ENCODE assay signal across 19 cellular contexts in the genomic region with DNA sequence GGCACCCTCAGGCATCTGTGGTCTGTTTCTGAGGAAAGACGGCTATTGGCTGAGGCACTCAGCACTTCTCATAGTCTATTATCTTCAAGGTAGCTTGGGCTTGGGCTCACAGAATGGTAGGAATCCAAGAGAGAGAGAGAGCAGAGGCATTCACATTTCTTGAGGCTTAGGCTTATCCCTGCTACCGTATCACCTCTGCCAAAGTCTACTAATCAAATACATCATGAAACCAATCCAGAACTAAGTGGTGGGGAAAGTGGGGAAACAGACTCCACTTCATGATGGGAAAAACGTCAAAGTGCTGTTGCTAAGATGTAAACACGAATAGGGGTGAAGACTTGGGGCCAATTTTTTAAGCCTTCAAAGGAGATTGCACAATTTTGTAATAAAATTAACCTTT.
DNase-seq lines count a peak whose midpoint lies in the region; ATAC-seq, FAIRE-seq and TF ChIP-seq lines count a peak whose summit lies in the region.
"Had no signal": no experiment of that assay in that cellular context is flagged by ENCODE, and none has a peak within 500 bp of the region (broad histone marks: within the 10 kb centered on the region; RNA-seq: fewer than 3 reads in every experiment).

No MANE protein-coding gene starts in this region.

- H2BK5ac ChIP-seq in H1 (ENCODE audit: low read depth, low read length) = no peak overlapping the region
- no peak overlapping the region for H2BK5ac ChIP-seq in mesendoderm (ENCODE audit: low read length)

- no peak overlapping the region for H2BK20ac ChIP-seq in H1 (ENCODE audit: low read length)

- no peak for TF ChIP-seq POLR2A in H1 (IDR thresholded peaks at IDR 0.05; ENCODE audit: control extremely low read depth in 1 of 2, low read depth in 2 of 2, low read length in 2 of 2)

- H3K23ac ChIP-seq in H1 (ENCODE audit: insufficient read length) (no peak overlapping the region), mesendoderm (ENCODE audit: low read length) (no peak overlapping the region)

- no peaks in the 10 kb centered on the region for H3K27me3 ChIP-seq in H1 (replicated peaks in 1 of 4; ENCODE audit: control insufficient read depth in 3 of 4, extremely low read depth in 1 of 4, insufficient read depth in 3 of 4, low read length in 3 of 4)
- no peaks in the 10 kb centered on the region for H3K27me3 ChIP-seq in mesendoderm (ENCODE audit: insufficient read depth, low read length, poor library complexity)
- H3K27me3 ChIP-seq: BLaER1 treated with 17β-estradiol and CSF1 and Interleukin-3, amounts not matched to agents 10 nM and 100 nM had no signal

- intact Hi-C loops in head of caudate nucleus (cut with DNase I) = no loop called here

- H3K27ac ChIP-seq in H1 (ENCODE audit: low read depth, low read length) (no peak overlapping the region), mesendoderm (ENCODE audit: low read depth, low read length) (no peak overlapping the region)
- H3K27ac ChIP-seq: BLaER1 treated with 17β-estradiol and CSF1 and Interleukin-3, amounts not matched to agents 10 nM and 100 nM had no signal

- CTCF ChIA-PET in H1 (lab: Charles Lee; ENCODE audit: partially characterized antibody) = interaction anchor here (2.1 kb wide), 1 partner anchor 416 kb away, joined by 8 read pairs; no protein-coding TSS in a partner anchor

- H4K91ac ChIP-seq in H1 (replicated peaks; ENCODE audit: insufficient read length, low read length) = no peak overlapping the region

- no peak overlapping the region for H2BK12ac ChIP-seq in H1 (ENCODE audit: low read depth, low read length)

- no peak overlapping the region for H3K56ac ChIP-seq in H1 (replicated peaks; ENCODE audit: insufficient read length, low read depth, low read length)
- H3K56ac ChIP-seq in mesendoderm (ENCODE audit: low read length) = no peak overlapping the region

- DNase-seq in ELF-1 (ENCODE audit: low read depth, low spot score) (peak; percentile 25), NCI-H226 (peak; percentile 60), H1 (ENCODE audit: low read depth in 1 of 2, low spot score in 2 of 2) (no peak), mesendoderm (peak; percentile 18), DMS79 treated with DMSO at 0.1 percent for 48 hours (lab: John Stamatoyannopoulos, UW) (no peak), head of caudate nucleus (no peak), NCI-H146 (lab: John Stamatoyannopoulos, UW) (no peak)
- DNase-seq: ACHN; CD4-positive, CD25-positive, alpha-beta regulatory T cell; DMS 273 treated with DMSO at 0.1 percent for 48 hours; GDM1 had no signal

- no peak overlapping the region for H3K18ac ChIP-seq in H1 (ENCODE audit: extremely low read depth, low read length)
- no peak overlapping the region for H3K18ac ChIP-seq in mesendoderm (ENCODE audit: low read length)

- H4K5ac ChIP-seq in H1 (ENCODE audit: insufficient read length, low read depth, low read length) (no peak overlapping the region), mesendoderm (ENCODE audit: low read length) (no peak overlapping the region)

- no peak overlapping the region for H2AK5ac ChIP-seq in H1 (ENCODE audit: low read depth, low read length)
- H2AK5ac ChIP-seq in mesendoderm (ENCODE audit: low read length) = no peak overlapping the region

- H3K79me1 ChIP-seq in H1 (ENCODE audit: low read depth, low read length) (no peaks in the 10 kb centered on the region), mesendoderm (ENCODE audit: low read length) (no peaks in the 10 kb centered on the region)

- H3K4me3 ChIP-seq in H1 (ENCODE audit: extremely low read depth in 1 of 4, insufficient read depth in 2 of 4, low read depth in 3 of 4, low read length in 4 of 4) (no peak overlapping the region), mesendoderm (ENCODE audit: low read length) (no peak overlapping the region)
- H3K4me3 ChIP-seq: BLaER1 treated with 17β-estradiol and CSF1 and Interleukin-3, amounts not matched to agents 10 nM and 100 nM had no signal

- H3K4ac ChIP-seq in H1 (replicated peaks; ENCODE audit: insufficient read length, low read depth, low read length) (no peak overlapping the region), mesendoderm (ENCODE audit: low read depth, low read length) (no peak overlapping the region)

- no peak for ATAC-seq in GM18868 (IDR thresholded peaks at IDR 0.05; ENCODE audit: unreplicated experiment)
- ATAC-seq: HCT116, HepG2 had no signal

- no peaks in the 10 kb centered on the region for H4K20me1 ChIP-seq in H1 (replicated peaks in 1 of 2; ENCODE audit: control insufficient read depth in 1 of 2, insufficient read depth in 2 of 2, low read length in 2 of 2)
- H4K20me1 ChIP-seq: BLaER1 treated with 17β-estradiol and CSF1 and Interleukin-3, amounts not matched to agents 10 nM and 100 nM had no signal

- no peak overlapping the region for H3K9ac ChIP-seq in H1 (replicated peaks in 1 of 4; ENCODE audit: extremely low read depth in 1 of 4, low read depth in 3 of 4, low read length in 3 of 4)
- H3K9ac ChIP-seq in mesendoderm (ENCODE audit: low read length) = no peak overlapping the region
- H3K9ac ChIP-seq: BLaER1 treated with 17β-estradiol and CSF1 and Interleukin-3, amounts not matched to agents 10 nM and 100 nM had no signal

- H3K23me2 ChIP-seq in H1 (ENCODE audit: low read depth, low read length) = no peaks in the 10 kb centered on the region

- no peaks in the 10 kb centered on the region for H3K9me3 ChIP-seq in H1 (ENCODE audit: insufficient read depth in 2 of 2, low read depth in 1 of 2, low read length in 1 of 2)
- H3K9me3 ChIP-seq: BLaER1 treated with 17β-estradiol and CSF1 and Interleukin-3, amounts not matched to agents 10 nM and 100 nM had no signal

- H3K4me1 ChIP-seq in H1 (replicated peaks in 1 of 4; ENCODE audit: control insufficient read depth in 3 of 4, insufficient read depth in 4 of 4, low read length in 3 of 4) = no peaks in the 10 kb centered on the region
- no peaks in the 10 kb centered on the region for H3K4me1 ChIP-seq in mesendoderm (ENCODE audit: control insufficient read depth, low read depth, low read length)

- H4K8ac ChIP-seq in H1 (ENCODE audit: extremely low read depth, insufficient read depth, low read length) (no peak overlapping the region), mesendoderm (ENCODE audit: low read depth, low read length) (no peak overlapping the region)

- H3K14ac ChIP-seq in H1 (ENCODE audit: insufficient read length) = no peak overlapping the region

- no peak for FAIRE-seq in H1 (lab: Jason Lieb, UNC)
- FAIRE-seq: GM12892, GM19239, H54, HepG2, HTR-8/SVneo had no signal

- TF ChIP-seq CTCF in H1 (IDR thresholded peaks at IDR 0.05; ENCODE audit: control extremely low read depth in 1 of 3, insufficient read depth in 1 of 3, low read depth in 1 of 3, low read length in 3 of 3) = no peak

- H3K4me2 ChIP-seq in H1 (ENCODE audit: insufficient read depth in 1 of 2, low read depth in 2 of 2, low read length in 2 of 2) (no peak overlapping the region), mesendoderm (ENCODE audit: low read length) (no peak overlapping the region)
- H3K4me2 ChIP-seq: BLaER1 treated with 17β-estradiol and CSF1 and Interleukin-3, amounts not matched to agents 10 nM and 100 nM had no signal

- POLR2A ChIA-PET in H1 (lab: Charles Lee; ENCODE audit: partially characterized antibody) = no interaction called here

- TF ChIP-seq EP300 in H1 (IDR thresholded peaks at IDR 0.05; ENCODE audit: borderline replicate concordance in 1 of 2, low read depth in 2 of 2, low read length in 2 of 2) = no peak

- no peak for TF ChIP-seq RAD21 in H1 (IDR thresholded peaks at IDR 0.05 in 1 of 2, conservative IDR thresholded peaks at IDR 0.05 in 1 of 2; ENCODE audit: low read depth in 2 of 2, low read length in 2 of 2)

- 81% methylated on average over 4 of the region's 4 CpGs; no CpG with 5 or more reads in 1 of the 2 experiments for WGBS in H1 (ENCODE audit: extremely low coverage in 1 of 2, insufficient coverage in 1 of 2, insufficient read length in 1 of 2, insufficient replicate concordance in 2 of 2, low coverage in 1 of 2, low lambda C conversion rate in 2 of 2, missing lambda C conversion rate in 1 of 2), 2 experiments
- no CpG with 5 or more reads among the region's 4 CpGs for WGBS in mesendoderm (ENCODE audit: extremely low coverage, insufficient coverage, low lambda C conversion rate)

- H3K36me3 ChIP-seq in H1 (ENCODE audit: control insufficient read depth in 2 of 4, insufficient read depth in 4 of 4, low read length in 3 of 4) (no peaks in the 10 kb centered on the region), mesendoderm (ENCODE audit: control insufficient read depth, insufficient read depth, low read length) (no peaks in the 10 kb centered on the region)
- H3K36me3 ChIP-seq: BLaER1 treated with 17β-estradiol and CSF1 and Interleukin-3, amounts not matched to agents 10 nM and 100 nM had no signal

- peak overlapping the region; percentile 66; the same call in 1 of the 2 replicates for H2AFZ ChIP-seq in H1 (ENCODE audit: low read length)

- H3K79me2 ChIP-seq in H1 (ENCODE audit: control insufficient read depth in 1 of 2, insufficient read depth in 2 of 2, low read length in 2 of 2) = no peaks in the 10 kb centered on the region
- no peaks in the 10 kb centered on the region for H3K79me2 ChIP-seq in mesendoderm (ENCODE audit: control insufficient read depth, insufficient read depth, low read length)

- H2BK120ac ChIP-seq in H1 (replicated peaks; ENCODE audit: low read depth, low read length) (no peak overlapping the region), mesendoderm (ENCODE audit: low read depth, low read length) (no peak overlapping the region)

- H2BK15ac ChIP-seq in H1 (ENCODE audit: low read length) (no peak overlapping the region), mesendoderm (replicated peaks; ENCODE audit: low read depth) (no peak overlapping the region)

TF ChIP-seq in H1, 55 proteins besides CTCF, POLR2A, EP300 and RAD21:
- TF ChIP-seq JUND (IDR thresholded peaks at IDR 0.05; ENCODE audit: low read length) (no peak), YY1 (IDR thresholded peaks at IDR 0.05; ENCODE audit: low read depth, low read length) (no peak), TEAD4 (IDR thresholded peaks at IDR 0.05; ENCODE audit: low read depth, low read length) (no peak), SIX5 (IDR thresholded peaks at IDR 0.05; ENCODE audit: low read depth, low read length) (no peak), KDM1A (IDR thresholded peaks at IDR 0.05; ENCODE audit: borderline replicate concordance, low read length) (no peak), TCF12 (IDR thresholded peaks at IDR 0.05; ENCODE audit: low read depth, low read length) (no peak), CHD2 (IDR thresholded peaks at IDR 0.05; ENCODE audit: low read length) (no peak), SP1 (IDR thresholded peaks at IDR 0.05; ENCODE audit: low read depth, low read length) (no peak), TAF7 (optimal IDR thresholded peaks at IDR 0.05; ENCODE audit: borderline replicate concordance, low read depth, low read length) (no peak)

Comparison
In these comparisons a context has a peak if more than half of its experiments do, and no peak if none do; other contexts are left out.
1. DNase-seq: peak in ELF-1 (single experiment), NCI-H226 (single experiment) and mesendoderm (single experiment); none in H1 (0 of 2), DMS79 treated with DMSO at 0.1 percent for 48 hours (single experiment), head of caudate nucleus (0 of 42) and NCI-H146 (single experiment).